1 cellular context compared by ENCODE assay signal in genomic region chr20:45765307-45765910, GRCh38.
TF ChIP-seq lines count a peak whose summit lies in the region.

No MANE protein-coding gene starts in this region.

TF ChIP-seq in endothelial cell of umbilical vein, 7 proteins besides CTCF, POLR2A, EP300 and RAD21 (continued from another document):
- TF ChIP-seq POLR2AphosphoS5 (IDR thresholded peaks at IDR 0.05; ENCODE audit: insufficient read depth, low read depth, low read length) = no peak
